2 cellular contexts compared by ENCODE assay signal in genomic region chr4:121728066-121728465, GRCh38.
TF ChIP-seq lines count a peak whose summit lies in the region.

No MANE protein-coding gene starts in this region.

TF ChIP-seq in A549, 52 proteins besides CTCF, POLR2A, EP300 and RAD21 (continued from another document):
- TF ChIP-seq MAX (IDR thresholded peaks at IDR 0.05) = no peak
- TF ChIP-seq CHD2 (IDR thresholded peaks at IDR 0.05; ENCODE audit: low read length, partially characterized antibody) = no peak
- no peak for TF ChIP-seq HDAC2 (IDR thresholded peaks at IDR 0.05)
- no peak for TF ChIP-seq USF2 (IDR thresholded peaks at IDR 0.05)
- TF ChIP-seq CEBPB (IDR thresholded peaks at IDR 0.05) = peak in 1 of 2 experiments; percentile 41; a peak in 1 of 4 replicates
- no peak for TF ChIP-seq TP53 (CRISPR knock-in tag; IDR thresholded peaks at IDR 0.05)
- TF ChIP-seq GATA3 (IDR thresholded peaks at IDR 0.05; ENCODE audit: borderline replicate concordance) = no peak

TF ChIP-seq in HCT116, 20 proteins besides CTCF, POLR2A, EP300 and RAD21 (continued from another document):
- TF ChIP-seq REST (IDR thresholded peaks at IDR 0.05; ENCODE audit: low read depth) (no peak), CEBPB (IDR thresholded peaks at IDR 0.05; ENCODE audit: low read depth) (no peak), POLR2AphosphoS5 (IDR thresholded peaks at IDR 0.05; ENCODE audit: low read depth, low read length) (no peak), ZFX (IDR thresholded peaks at IDR 0.05) (no peak), EGR1 (IDR thresholded peaks at IDR 0.05; ENCODE audit: low read depth) (no peak), EZH2phosphoT487 (IDR thresholded peaks at IDR 0.05; ENCODE audit: borderline replicate concordance) (no peak)
